Comparison of ENCODE assay signal across 20 cellular contexts in genomic region chr1:243549108-243549507, GRCh38.
DNase-seq lines count a peak whose midpoint lies in the region; ATAC-seq, FAIRE-seq and TF ChIP-seq lines count a peak whose summit lies in the region.
"Had no signal": no experiment of that assay in that cellular context is flagged by ENCODE, and none has a peak within 500 bp of the region (broad histone marks: within the 10 kb centered on the region; RNA-seq: fewer than 3 reads in every experiment).

No MANE protein-coding gene starts in this region.

- H3K36me3 Mint-ChIP-seq in activated CD4-positive, alpha-beta memory T cell treated with anti-CD3 and anti-CD28 coated beads, Interleukin-2, amount 10 ng/mL, durations not matched to agents 7 days and 5 days (ENCODE audit: low read depth) = no peaks in the 10 kb centered on the region

- intact Hi-C loops in testis (cut with DNase I; ENCODE audit: low total_unique reads) = no loop called here
- intact Hi-C loops in esophagus squamous epithelium (cut with DNase I) = no loop called here

- CTCF ChIA-PET in A549 (lab: Yijun Ruan, JAX) = interaction anchor here (1.4 kb wide), 1 partner anchor 16 kb away, joined by 4 read pairs; no protein-coding TSS in a partner anchor
- CTCF ChIA-PET in activated CD4-positive, alpha-beta memory T cell treated with anti-CD3 and anti-CD28 coated beads, Interleukin-2, amount 10 ng/mL, durations not matched to agents 7 days and 5 days (lab: Charles Lee) = no interaction called here

- DNase-seq in A549 (ENCODE audit: low read depth in 1 of 2, low spot score in 1 of 2) (no peak), HPDE6-E6E7 (ENCODE audit: extremely low spot score) (peak; percentile 56), adipocyte (ENCODE audit: low read depth) (peak; percentile 19), foreskin keratinocyte (peak; percentile 50 to 81), testis (no peak), activated T-cell treated with anti-CD3 and anti-CD28 coated beads for 4 hours (no peak), esophagus squamous epithelium (lab: John Stamatoyannopoulos, UW) (no peak)
- DNase-seq in activated CD4-positive, alpha-beta memory T cell treated with anti-CD3 and anti-CD28 coated beads, Interleukin-2, amount 10 ng/mL, durations not matched to agents 7 days and 5 days = no peak
- DNase-seq: colonic mucosa; DMS153; immature natural killer cell; Karpas-422; mucosa of descending colon; NCI-H2029 treated with DMSO at 0.1 percent for 48 hours; NK-92 treated with Interleukin-12 subunit alpha and Interleukin-12 subunit beta, amount 100 ng/mL, for 24 hours had no signal

- TF ChIP-seq CTCF in A549 (IDR thresholded peaks at IDR 0.05) = no peak
- TF ChIP-seq CTCF in foreskin keratinocyte (conservative IDR thresholded peaks at IDR 0.05) = no peak
- TF ChIP-seq CTCF in testis (IDR thresholded peaks at IDR 0.05) = no peak
- TF ChIP-seq CTCF in esophagus squamous epithelium (IDR thresholded peaks at IDR 0.05) = no peak

- H3K4me1 Mint-ChIP-seq in activated CD4-positive, alpha-beta memory T cell treated with anti-CD3 and anti-CD28 coated beads, Interleukin-2, amount 10 ng/mL, durations not matched to agents 7 days and 5 days = peaks cover 5% of the 10 kb centered on the region

- no peak for TF ChIP-seq POLR2A in A549 (IDR thresholded peaks at IDR 0.05; ENCODE audit: low read length)
- TF ChIP-seq POLR2A in testis (IDR thresholded peaks at IDR 0.05) = no peak
- no peak for TF ChIP-seq POLR2A in esophagus squamous epithelium (IDR thresholded peaks at IDR 0.05)

- no peak overlapping the region for H3K9ac ChIP-seq in adipocyte (ENCODE audit: low read length)

- TF ChIP-seq EP300 in A549 (IDR thresholded peaks at IDR 0.05) = no peak

- no peaks in the 10 kb centered on the region for H3K9me3 ChIP-seq in A549
- no peaks in the 10 kb centered on the region for H3K9me3 ChIP-seq in adipocyte (ENCODE audit: control insufficient read depth, low read length)
- no peaks in the 10 kb centered on the region for H3K9me3 ChIP-seq in testis
- H3K9me3 ChIP-seq in esophagus squamous epithelium = no peaks in the 10 kb centered on the region
- H3K9me3 ChIP-seq: colonic mucosa, mucosa of descending colon had no signal

- H3K4me1 ChIP-seq in A549 (peaks cover 13% of the 10 kb centered on the region), adipocyte (ENCODE audit: control insufficient read depth, insufficient read depth, low read length) (peaks cover 15% of the 10 kb centered on the region), foreskin keratinocyte (peaks cover 11% of the 10 kb centered on the region), testis (no peaks in the 10 kb centered on the region), esophagus squamous epithelium (no peaks in the 10 kb centered on the region)
- H3K4me1 ChIP-seq: colonic mucosa had no signal

- H3K4me3 Mint-ChIP-seq in activated CD4-positive, alpha-beta memory T cell treated with anti-CD3 and anti-CD28 coated beads, Interleukin-2, amount 10 ng/mL, durations not matched to agents 7 days and 5 days = no peak overlapping the region
- H3K4me3 Mint-ChIP-seq: activated naive CD8-positive, alpha-beta T cell; immature natural killer cell; type B pancreatic cell had no signal

- H3K27me3 Mint-ChIP-seq in activated CD4-positive, alpha-beta memory T cell treated with anti-CD3 and anti-CD28 coated beads, Interleukin-2, amount 10 ng/mL, durations not matched to agents 7 days and 5 days = no peaks in the 10 kb centered on the region
- H3K27me3 Mint-ChIP-seq: activated naive CD8-positive, alpha-beta T cell; type B pancreatic cell had no signal

- POLR2A ChIA-PET in A549 (lab: Yijun Ruan, JAX) = no interaction called here
- POLR2A ChIA-PET in activated CD4-positive, alpha-beta memory T cell treated with anti-CD3 and anti-CD28 coated beads, Interleukin-2, amount 10 ng/mL, durations not matched to agents 7 days and 5 days (lab: Charles Lee) = no interaction called here

- peak overlapping the region in 1 of 2 experiments; percentile 7; a peak in 1 of 6 replicates for H3K27ac ChIP-seq in A549
- H3K27ac ChIP-seq in foreskin keratinocyte = no peak overlapping the region
- no peak overlapping the region for H3K27ac ChIP-seq in testis
- no peak overlapping the region for H3K27ac ChIP-seq in esophagus squamous epithelium
- H3K27ac ChIP-seq: colonic mucosa, VCaP had no signal

- H3K4me2 ChIP-seq in A549 = peak overlapping the region; percentile 19

- H3K36me3 ChIP-seq in adipocyte (ENCODE audit: control insufficient read depth, insufficient read depth, low read length, severe bottlenecking) = peaks cover 3% of the 10 kb centered on the region
- no peaks in the 10 kb centered on the region for H3K36me3 ChIP-seq in testis (ENCODE audit: low read depth, missing control alignments)
- H3K36me3 ChIP-seq in esophagus squamous epithelium = peaks cover 0 to 16% (median 0%) of the 10 kb centered on the region in 3 donors
- H3K36me3 ChIP-seq: colonic mucosa had no signal

- peak in 1 of 2 experiments; percentile 65; a peak in 3 of 6 replicates for ATAC-seq in A549
- peak; percentile 100 for ATAC-seq in foreskin keratinocyte
- ATAC-seq: GM12878, mucosa of descending colon had no signal

- no peak for FAIRE-seq in A549 (lab: Jason Lieb, UNC)
- FAIRE-seq: GM12878, GM19239 had no signal

- no peak overlapping the region for H3K27ac Mint-ChIP-seq in activated CD4-positive, alpha-beta memory T cell treated with anti-CD3 and anti-CD28 coated beads, Interleukin-2, amount 10 ng/mL, durations not matched to agents 7 days and 5 days
- H3K27ac Mint-ChIP-seq: activated naive CD8-positive, alpha-beta T cell; immature natural killer cell; type B pancreatic cell had no signal

- H3K4me3 ChIP-seq in A549 = no peak overlapping the region
- peak overlapping the region; percentile 24 for H3K4me3 ChIP-seq in adipocyte (ENCODE audit: low read length)
- no peak overlapping the region for H3K4me3 ChIP-seq in testis
- no peak overlapping the region for H3K4me3 ChIP-seq in esophagus squamous epithelium
- H3K4me3 ChIP-seq: colonic mucosa, GM12878, mucosa of descending colon had no signal

- no peak for TF ChIP-seq RAD21 in A549 (conservative IDR thresholded peaks at IDR 0.05 in 1 of 2, IDR thresholded peaks at IDR 0.05 in 1 of 2)

- H3K27me3 ChIP-seq in adipocyte (replicated peaks; ENCODE audit: control insufficient read depth, insufficient read depth, low read length) (no peaks in the 10 kb centered on the region), foreskin keratinocyte (no peaks in the 10 kb centered on the region), testis (no peaks in the 10 kb centered on the region), esophagus squamous epithelium (no peaks in the 10 kb centered on the region)
- H3K27me3 ChIP-seq: colonic mucosa had no signal

- H3K9me3 Mint-ChIP-seq in activated CD4-positive, alpha-beta memory T cell treated with anti-CD3 and anti-CD28 coated beads, Interleukin-2, amount 10 ng/mL, durations not matched to agents 7 days and 5 days = no peaks in the 10 kb centered on the region
- H3K9me3 Mint-ChIP-seq: immature natural killer cell, type B pancreatic cell had no signal

TF ChIP-seq in A549, 52 proteins besides CTCF, POLR2A, EP300 and RAD21:
- TF ChIP-seq MAX (IDR thresholded peaks at IDR 0.05) = no peak
- TF ChIP-seq EHF (CRISPR knock-in tag; IDR thresholded peaks at IDR 0.05) = no peak
- TF ChIP-seq MAFK (IDR thresholded peaks at IDR 0.05; ENCODE audit: partially characterized antibody) = no peak
- TF ChIP-seq TP53 (CRISPR knock-in tag; IDR thresholded peaks at IDR 0.05) = no peak
- no peak for TF ChIP-seq NR3C1 (IDR thresholded peaks at IDR 0.05)
- TF ChIP-seq RCOR1 (IDR thresholded peaks at IDR 0.05; ENCODE audit: low read depth, low read length) = no peak
- TF ChIP-seq HDAC2 (IDR thresholded peaks at IDR 0.05) = no peak
- no peak for TF ChIP-seq FOSL2 (IDR thresholded peaks at IDR 0.05)
- no peak for TF ChIP-seq FOSL2 (CRISPR knock-in tag; IDR thresholded peaks at IDR 0.05)
- TF ChIP-seq POLR2AphosphoS2 (conservative IDR thresholded peaks at IDR 0.05; ENCODE audit: low read length) = no peak
- no peak for TF ChIP-seq HES2 (IDR thresholded peaks at IDR 0.05)
- TF ChIP-seq ATOH8 (CRISPR knock-in tag; IDR thresholded peaks at IDR 0.05; ENCODE audit: low read depth) = no peak
TF ChIP-seq in A549: peak in this region for 0.

Comparison
In these comparisons a context has a peak if more than half of its experiments do, and no peak if none do; other contexts are left out.
1. DNase-seq: peak in HPDE6-E6E7 (single experiment), adipocyte (single experiment) and foreskin keratinocyte (2 of 2); none in A549 (0 of 2), activated CD4-positive, alpha-beta memory T cell treated with anti-CD3 and anti-CD28 coated beads, Interleukin-2, amount 10 ng/mL, durations not matched to agents 7 days and 5 days (single experiment), testis (single experiment), activated T-cell treated with anti-CD3 and anti-CD28 coated beads for 4 hours (single experiment) and esophagus squamous epithelium (single experiment).